In the genomic region with DNA sequence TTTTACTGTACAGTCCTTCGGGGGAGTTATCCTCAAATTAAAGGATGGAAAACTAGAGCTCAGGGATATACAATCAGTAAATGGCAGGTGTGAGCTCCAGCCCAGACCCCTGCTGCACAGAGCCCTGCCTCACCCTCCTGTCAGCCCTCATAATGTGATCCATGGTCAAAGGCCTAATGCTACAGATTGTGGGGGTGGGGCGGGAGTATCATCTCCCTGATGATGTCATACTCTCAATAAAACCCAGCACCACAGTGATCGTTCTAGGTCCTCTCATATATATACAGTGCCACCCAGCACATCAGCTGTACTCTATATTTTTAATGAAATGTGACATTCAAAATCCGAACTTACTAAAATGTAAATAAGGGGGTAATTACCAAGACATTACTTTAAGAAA, we compare ENCODE assay signal across 23 cellular contexts.
DNase-seq lines count a peak whose midpoint lies in the region; TF ChIP-seq lines count a peak whose summit lies in the region.
"Had no signal": no experiment of that assay in that cellular context is flagged by ENCODE, and none has a peak within 500 bp of the region (broad histone marks: within the 10 kb centered on the region; RNA-seq: fewer than 3 reads in every experiment).

No MANE protein-coding gene starts in this region.

- peak overlapping the region in 4 of 5 experiments; percentile 60 to 89 (median 74) for H3K27ac Mint-ChIP-seq in brain
- H3K27ac Mint-ChIP-seq: activated B cell treated with CpG ODN at 0.5 μM for 24 hours; activated CD4-positive, alpha-beta memory T cell treated with anti-CD3 and anti-CD28 coated beads for 36 hours; activated naive CD4-positive, alpha-beta T cell treated with anti-CD3 and anti-CD28 coated beads, Interleukin-2, amount 10 ng/mL, durations not matched to agents 7 days and 5 days; CD4-positive, alpha-beta T cell had no signal

- DNase-seq in DMS53 (lab: John Stamatoyannopoulos, UW), result peak; percentile 33
- DNase-seq in DMS53 treated with DMSO at 0.1 percent for 48 hours (lab: John Stamatoyannopoulos, UW; ENCODE audit: unreplicated experiment), result no peak
- peak; percentile 60 for DNase-seq in NCI-H446 treated with DMSO at 0.1 percent for 48 hours (lab: John Stamatoyannopoulos, UW)
- peak; percentile 6 for DNase-seq in posterior vena cava (ENCODE audit: low spot score)
- DNase-seq in SHP77 treated with DMSO at 0.1 percent for 48 hours (lab: John Stamatoyannopoulos, UW), result no peak
- DNase-seq in NCI-H345 (lab: John Stamatoyannopoulos, UW), result no peak
- no peak for DNase-seq in amniotic stem cell (lab: John Stamatoyannopoulos, UW)
- DNase-seq: 8988T; activated B cell treated with CpG ODN at 0.5 μM for 24 hours; activated CD4-positive, alpha-beta memory T cell treated with anti-CD3 and anti-CD28 coated beads for 36 hours; activated CD8-positive, alpha-beta memory T cell treated with anti-CD3 and anti-CD28 coated beads, Interleukin-2, amount 50 U/mL, for 48 hours; activated naive CD4-positive, alpha-beta T cell treated with anti-CD3 and anti-CD28 coated beads, Interleukin-2, amount 10 ng/mL, durations not matched to agents 7 days and 5 days; CD4-positive, alpha-beta T cell; cortex of kidney; Karpas-422; mammary epithelial cell; NCI-H187; NK-92 treated with Interleukin-12 subunit alpha and Interleukin-12 subunit beta, amount 100 ng/mL, for 24 hours; SHP77; stimulated activated naive CD8-positive, alpha-beta T cell treated with anti-CD3 and anti-CD28 coated beads, Interleukin-15, Interleukin-2, amounts not matched to agents 100 U/mL and 50 U/mL, for 24 hours; testis; uterus had no signal

- H3K36me3 Mint-ChIP-seq in brain, result no peaks in the 10 kb centered on the region

- TF ChIP-seq CTCF in brain (conservative IDR thresholded peaks at IDR 0.05), result no peak

- H3K4me3 Mint-ChIP-seq in brain, result no peak overlapping the region
- H3K4me3 Mint-ChIP-seq: activated B cell treated with CpG ODN at 0.5 μM for 24 hours; activated CD4-positive, alpha-beta memory T cell treated with anti-CD3 and anti-CD28 coated beads for 36 hours; activated naive CD4-positive, alpha-beta T cell treated with anti-CD3 and anti-CD28 coated beads, Interleukin-2, amount 10 ng/mL, durations not matched to agents 7 days and 5 days; CD4-positive, alpha-beta T cell had no signal

- peaks cover 52% of the 10 kb centered on the region for H3K4me1 Mint-ChIP-seq in brain
- H3K4me1 Mint-ChIP-seq: activated B cell treated with CpG ODN at 0.5 μM for 24 hours; activated naive CD4-positive, alpha-beta T cell treated with anti-CD3 and anti-CD28 coated beads, Interleukin-2, amount 10 ng/mL, durations not matched to agents 7 days and 5 days had no signal

- peaks cover 0 to 3% (median 0%) of the 10 kb centered on the region in 5 experiments for H3K9me3 Mint-ChIP-seq in brain
- H3K9me3 Mint-ChIP-seq: activated B cell treated with CpG ODN at 0.5 μM for 24 hours; activated CD4-positive, alpha-beta memory T cell treated with anti-CD3 and anti-CD28 coated beads for 36 hours; activated naive CD4-positive, alpha-beta T cell treated with anti-CD3 and anti-CD28 coated beads, Interleukin-2, amount 10 ng/mL, durations not matched to agents 7 days and 5 days; CD4-positive, alpha-beta T cell had no signal

- no peaks in the 10 kb centered on the region for H3K27me3 Mint-ChIP-seq in brain
- H3K27me3 Mint-ChIP-seq: activated B cell treated with CpG ODN at 0.5 μM for 24 hours; activated CD4-positive, alpha-beta memory T cell treated with anti-CD3 and anti-CD28 coated beads for 36 hours; activated naive CD4-positive, alpha-beta T cell treated with anti-CD3 and anti-CD28 coated beads, Interleukin-2, amount 10 ng/mL, durations not matched to agents 7 days and 5 days; CD4-positive, alpha-beta T cell had no signal

- intact Hi-C loops in posterior vena cava (cut with DNase I), result no loop called here

Comparison
In these comparisons a context has a peak if more than half of its experiments do, and no peak if none do; other contexts are left out.
1. DNase-seq: peak in DMS53 (single experiment), NCI-H446 treated with DMSO at 0.1 percent for 48 hours (single experiment) and posterior vena cava (single experiment); none in DMS53 treated with DMSO at 0.1 percent for 48 hours (single experiment), SHP77 treated with DMSO at 0.1 percent for 48 hours (single experiment), NCI-H345 (single experiment) and amniotic stem cell (single experiment).